8 cellular contexts compared by ENCODE assay signal in the genomic region with DNA sequence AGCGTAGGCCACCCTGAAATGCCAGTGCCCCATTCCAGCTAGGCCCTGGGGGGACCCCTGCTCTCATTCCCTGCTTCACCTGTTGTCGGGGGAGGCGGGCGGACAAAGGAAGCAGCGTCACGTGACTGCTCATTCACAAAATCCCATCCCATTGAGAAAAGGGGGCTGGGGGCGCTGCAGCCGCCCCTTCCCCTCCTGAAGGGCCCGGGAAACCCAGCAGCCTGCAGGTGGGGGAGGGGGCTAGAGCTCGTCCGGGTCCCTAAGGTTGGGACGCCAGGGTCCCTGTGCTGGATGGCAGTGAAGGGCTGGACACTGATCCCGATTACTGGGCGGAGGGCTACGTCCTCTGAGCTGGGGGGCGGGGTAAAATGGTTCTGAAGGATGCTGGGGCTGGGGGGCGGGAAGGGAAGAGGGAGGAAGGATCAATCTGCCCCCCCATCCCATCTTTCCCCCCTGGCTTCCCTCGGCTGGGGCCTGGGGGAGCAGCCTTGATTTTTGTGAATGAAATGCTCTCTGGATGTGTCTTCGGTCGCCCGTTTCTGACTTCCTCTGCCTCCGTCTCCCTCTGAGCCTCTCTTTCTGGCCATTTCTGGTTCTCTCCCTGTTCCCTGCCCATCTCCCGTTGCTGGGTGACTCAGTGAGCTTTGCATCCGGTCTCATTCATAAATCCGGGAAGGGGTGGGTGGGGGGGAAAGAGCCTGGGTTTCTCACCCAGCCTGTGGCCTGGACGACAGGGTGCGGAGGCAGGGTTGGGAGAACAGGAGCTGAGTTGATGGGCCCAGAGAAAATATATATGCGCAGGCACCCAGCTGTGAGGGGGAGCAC. TPM values are rescaled to one million over a fixed set of nuclear protein-coding genes. Genes with fewer than 3 reads are reported as not detected.
DNase-seq lines count a peak whose midpoint lies in the region; ATAC-seq and FAIRE-seq lines count a peak whose summit lies in the region.

No MANE protein-coding gene starts in this region.

- intact Hi-C loops in CD4-positive, alpha-beta memory T cell (cut with micrococcal nuclease), result no loop called here

- no peak for ATAC-seq in GM19452 (IDR thresholded peaks at IDR 0.05; ENCODE audit: unreplicated experiment)

- no peaks in the 10 kb centered on the region for H3K9me3 Mint-ChIP-seq in CD4-positive, alpha-beta memory T cell

- peaks cover 0 to 5% of the 10 kb centered on the region in 2 donors for H3K36me3 Mint-ChIP-seq in CD4-positive, alpha-beta memory T cell

- POLR2A ChIA-PET in CD4-positive, alpha-beta memory T cell (lab: Charles Lee; ENCODE audit: partially characterized antibody), result interaction anchor here (3.1 to 4.3 kb wide), 2 partner anchors 13 kb away, joined by 31 to 78 read pairs; partner anchors contain the start of genes FAM98C and PSMD8

- H3K27me3 Mint-ChIP-seq in CD4-positive, alpha-beta memory T cell, result peaks cover 0 to 9% of the 10 kb centered on the region in 2 donors

- peak overlapping the region in 1 of 2 donors; percentile 41 for H3K4me3 ChIP-seq in CD4-positive, alpha-beta memory T cell (ENCODE audit: low read length in 2 of 2)
- peak overlapping the region; percentile 87 for H3K4me3 ChIP-seq in iPS-18c (ENCODE audit: insufficient read depth, low read depth, low read length)

- peak in 1 of 5 donors; percentile 36 for DNase-seq in CD4-positive, alpha-beta memory T cell
- DNase-seq in HTR-8/SVneo (ENCODE audit: insufficient read length, low spot score) (peak; percentile 81), amniotic epithelial cell (ENCODE audit: low read depth) (peak; percentile 68), stromal cell of bone marrow (ENCODE audit: low read depth) (peak; percentile 85), NCI-H2107 treated with DMSO at 0.1 percent for 48 hours (lab: John Stamatoyannopoulos, UW; ENCODE audit: unreplicated experiment) (no peak)
- no peak for DNase-seq in NK-92 treated with Interleukin-12 subunit alpha and Interleukin-12 subunit beta, amount 100 ng/mL, for 24 hours (lab: John Stamatoyannopoulos, UW)

- CTCF ChIA-PET in CD4-positive, alpha-beta memory T cell (lab: Charles Lee; ENCODE audit: partially characterized antibody), result interaction anchor here (1.1 to 2.3 kb wide), 3 partner anchors 14 to 15 kb away, joined by 7 to 16 read pairs (median 9); partner anchors contain the start of genes FAM98C and PSMD8

- no peak for FAIRE-seq in HTR-8/SVneo (lab: Jason Lieb, UNC)

- peak overlapping the region; percentile 21 for H3K27ac ChIP-seq in CD4-positive, alpha-beta memory T cell (ENCODE audit: low read depth, low read length)

- H3K27ac Mint-ChIP-seq in CD4-positive, alpha-beta memory T cell, result peak overlapping the region in 6 of 7 donors; percentile 25 to 66 (median 50)

- peaks cover 14 to 49% (median 22%) of the 10 kb centered on the region in 4 donors for H3K4me1 Mint-ChIP-seq in CD4-positive, alpha-beta memory T cell

- H3K4me1 ChIP-seq in CD4-positive, alpha-beta memory T cell (ENCODE audit: insufficient read depth, low read length), result peaks cover 33% of the 10 kb centered on the region

- H3K27me3 ChIP-seq in CD4-positive, alpha-beta memory T cell (ENCODE audit: insufficient read depth, low read length), result no peaks in the 10 kb centered on the region

- no peaks in the 10 kb centered on the region for H3K9me3 ChIP-seq in CD4-positive, alpha-beta memory T cell (ENCODE audit: control insufficient read depth in 1 of 2, low read length in 2 of 2)
- no peaks in the 10 kb centered on the region for H3K9me3 ChIP-seq in iPS-18c (ENCODE audit: control insufficient read depth, insufficient read depth, low read length)

- H3K4me3 Mint-ChIP-seq in CD4-positive, alpha-beta memory T cell, result peak overlapping the region; percentile 59 to 83 (median 68)

- no peaks in the 10 kb centered on the region for H3K36me3 ChIP-seq in CD4-positive, alpha-beta memory T cell (ENCODE audit: insufficient read depth, low read length)

RNA-seq across cellular contexts. Expression of gene SPRED3, which starts 0.8 kb away (rescaled TPM):
- total RNA-seq in CD4-positive, alpha-beta memory T cell, result 1 to 10 TPM; 3.0 to 3.8 TPM
- under 1 TPM in 1 of 2 donors, not detected in 1; 0.07 TPM for polyA plus RNA-seq in CD4-positive, alpha-beta memory T cell

RNA-seq across cellular contexts. Expression of gene GGN, which starts 1.5 kb away (rescaled TPM):
- under 1 TPM in 1 of 2 experiments, not detected in 1; 0.15 TPM for total RNA-seq in CD4-positive, alpha-beta memory T cell
- not detected for polyA plus RNA-seq in CD4-positive, alpha-beta memory T cell

RNA-seq across cellular contexts. Expression of gene FAM98C, which starts 13.6 kb away (rescaled TPM):
- total RNA-seq in CD4-positive, alpha-beta memory T cell, result 10 to 100 TPM; 53.1 to 53.8 TPM
- 10 to 100 TPM; 18.2 to 22.2 TPM for polyA plus RNA-seq in CD4-positive, alpha-beta memory T cell

RNA-seq across cellular contexts. Expression of gene PSMD8, which starts 14.9 kb away (rescaled TPM):
- 10 to 100 TPM; 89.6 to 90.6 TPM for total RNA-seq in CD4-positive, alpha-beta memory T cell
- polyA plus RNA-seq in CD4-positive, alpha-beta memory T cell, result 100 to 1,000 TPM; 178 to 197 TPM

RNA-seq across cellular contexts. Expression of gene RASGRP4, which starts 36.7 kb away (rescaled TPM):
- under 1 TPM in 1 of 2 experiments, not detected in 1; 0.33 TPM for total RNA-seq in CD4-positive, alpha-beta memory T cell
- under 1 TPM; 0.06 to 0.31 TPM for polyA plus RNA-seq in CD4-positive, alpha-beta memory T cell

Comparison
In these comparisons a context has a peak if more than half of its experiments do, and no peak if none do; other contexts are left out.
1. DNase-seq: peak in HTR-8/SVneo (single experiment), amniotic epithelial cell (single experiment) and stromal cell of bone marrow (single experiment); none in NCI-H2107 treated with DMSO at 0.1 percent for 48 hours (single experiment) and NK-92 treated with Interleukin-12 subunit alpha and Interleukin-12 subunit beta, amount 100 ng/mL, for 24 hours (single experiment).